In the genomic region with DNA sequence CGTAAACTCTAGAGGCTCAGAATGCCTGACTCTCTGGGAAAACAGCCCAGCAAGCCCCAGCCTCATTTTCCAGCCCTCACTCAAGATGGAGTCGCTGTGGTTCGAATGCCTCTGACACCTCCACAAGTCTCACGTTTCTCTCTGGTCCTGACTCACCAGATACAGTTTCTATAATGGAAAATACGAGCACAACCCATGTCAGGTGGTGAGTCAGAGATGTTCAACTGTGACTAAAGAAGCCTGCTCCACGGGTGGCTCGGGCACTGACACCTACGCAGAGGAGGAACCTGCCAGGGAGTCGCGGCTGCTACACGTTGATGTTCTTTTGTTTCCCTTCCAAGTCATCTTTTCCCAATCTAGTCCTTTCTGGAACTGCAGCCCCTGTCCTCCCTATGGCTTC, we compare ENCODE assay signal across 1 cellular context.
TF ChIP-seq lines count a peak whose summit lies in the region.

No MANE protein-coding gene starts in this region.

TF ChIP-seq in HepG2, 621 proteins besides CTCF, POLR2A, EP300 and RAD21 (continued from another document):
- TF ChIP-seq, protein P1, sequence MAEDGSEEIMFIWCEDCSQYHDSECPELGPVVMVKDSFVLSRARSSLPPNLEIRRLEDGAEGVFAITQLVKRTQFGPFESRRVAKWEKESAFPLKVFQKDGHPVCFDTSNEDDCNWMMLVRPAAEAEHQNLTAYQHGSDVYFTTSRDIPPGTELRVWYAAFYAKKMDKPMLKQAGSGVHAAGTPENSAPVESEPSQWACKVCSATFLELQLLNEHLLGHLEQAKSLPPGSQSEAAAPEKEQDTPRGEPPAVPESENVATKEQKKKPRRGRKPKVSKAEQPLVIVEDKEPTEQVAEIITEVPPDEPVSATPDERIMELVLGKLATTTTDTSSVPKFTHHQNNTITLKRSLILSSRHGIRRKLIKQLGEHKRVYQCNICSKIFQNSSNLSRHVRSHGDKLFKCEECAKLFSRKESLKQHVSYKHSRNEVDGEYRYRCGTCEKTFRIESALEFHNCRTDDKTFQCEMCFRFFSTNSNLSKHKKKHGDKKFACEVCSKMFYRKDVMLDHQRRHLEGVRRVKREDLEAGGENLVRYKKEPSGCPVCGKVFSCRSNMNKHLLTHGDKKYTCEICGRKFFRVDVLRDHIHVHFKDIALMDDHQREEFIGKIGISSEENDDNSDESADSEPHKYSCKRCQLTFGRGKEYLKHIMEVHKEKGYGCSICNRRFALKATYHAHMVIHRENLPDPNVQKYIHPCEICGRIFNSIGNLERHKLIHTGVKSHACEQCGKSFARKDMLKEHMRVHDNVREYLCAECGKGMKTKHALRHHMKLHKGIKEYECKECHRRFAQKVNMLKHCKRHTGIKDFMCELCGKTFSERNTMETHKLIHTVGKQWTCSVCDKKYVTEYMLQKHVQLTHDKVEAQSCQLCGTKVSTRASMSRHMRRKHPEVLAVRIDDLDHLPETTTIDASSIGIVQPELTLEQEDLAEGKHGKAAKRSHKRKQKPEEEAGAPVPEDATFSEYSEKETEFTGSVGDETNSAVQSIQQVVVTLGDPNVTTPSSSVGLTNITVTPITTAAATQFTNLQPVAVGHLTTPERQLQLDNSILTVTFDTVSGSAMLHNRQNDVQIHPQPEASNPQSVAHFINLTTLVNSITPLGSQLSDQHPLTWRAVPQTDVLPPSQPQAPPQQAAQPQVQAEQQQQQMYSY (CRISPR knock-in tag; IDR thresholded peaks at IDR 0.05), result no peak
- no peak for TF ChIP-seq ZNF788 (CRISPR knock-in tag; IDR thresholded peaks at IDR 0.05; ENCODE audit: borderline replicate concordance)
- no peak for TF ChIP-seq MAF1 (CRISPR knock-in tag; IDR thresholded peaks at IDR 0.05; ENCODE audit: borderline replicate concordance)
- no peak for TF ChIP-seq SYNCRIP (IDR thresholded peaks at IDR 0.05; ENCODE audit: insufficient read depth, low read depth, low read length)
- TF ChIP-seq SP1 (IDR thresholded peaks at IDR 0.05), result no peak
- TF ChIP-seq SP1 (CRISPR knock-in tag; IDR thresholded peaks at IDR 0.05), result no peak
- TF ChIP-seq ZNF350 (CRISPR knock-in tag; IDR thresholded peaks at IDR 0.05; ENCODE audit: borderline replicate concordance, low read depth), result no peak
- no peak for TF ChIP-seq PHF5A (CRISPR knock-in tag; IDR thresholded peaks at IDR 0.05; ENCODE audit: low read depth, unreplicated experiment)
- TF ChIP-seq, protein P2, sequence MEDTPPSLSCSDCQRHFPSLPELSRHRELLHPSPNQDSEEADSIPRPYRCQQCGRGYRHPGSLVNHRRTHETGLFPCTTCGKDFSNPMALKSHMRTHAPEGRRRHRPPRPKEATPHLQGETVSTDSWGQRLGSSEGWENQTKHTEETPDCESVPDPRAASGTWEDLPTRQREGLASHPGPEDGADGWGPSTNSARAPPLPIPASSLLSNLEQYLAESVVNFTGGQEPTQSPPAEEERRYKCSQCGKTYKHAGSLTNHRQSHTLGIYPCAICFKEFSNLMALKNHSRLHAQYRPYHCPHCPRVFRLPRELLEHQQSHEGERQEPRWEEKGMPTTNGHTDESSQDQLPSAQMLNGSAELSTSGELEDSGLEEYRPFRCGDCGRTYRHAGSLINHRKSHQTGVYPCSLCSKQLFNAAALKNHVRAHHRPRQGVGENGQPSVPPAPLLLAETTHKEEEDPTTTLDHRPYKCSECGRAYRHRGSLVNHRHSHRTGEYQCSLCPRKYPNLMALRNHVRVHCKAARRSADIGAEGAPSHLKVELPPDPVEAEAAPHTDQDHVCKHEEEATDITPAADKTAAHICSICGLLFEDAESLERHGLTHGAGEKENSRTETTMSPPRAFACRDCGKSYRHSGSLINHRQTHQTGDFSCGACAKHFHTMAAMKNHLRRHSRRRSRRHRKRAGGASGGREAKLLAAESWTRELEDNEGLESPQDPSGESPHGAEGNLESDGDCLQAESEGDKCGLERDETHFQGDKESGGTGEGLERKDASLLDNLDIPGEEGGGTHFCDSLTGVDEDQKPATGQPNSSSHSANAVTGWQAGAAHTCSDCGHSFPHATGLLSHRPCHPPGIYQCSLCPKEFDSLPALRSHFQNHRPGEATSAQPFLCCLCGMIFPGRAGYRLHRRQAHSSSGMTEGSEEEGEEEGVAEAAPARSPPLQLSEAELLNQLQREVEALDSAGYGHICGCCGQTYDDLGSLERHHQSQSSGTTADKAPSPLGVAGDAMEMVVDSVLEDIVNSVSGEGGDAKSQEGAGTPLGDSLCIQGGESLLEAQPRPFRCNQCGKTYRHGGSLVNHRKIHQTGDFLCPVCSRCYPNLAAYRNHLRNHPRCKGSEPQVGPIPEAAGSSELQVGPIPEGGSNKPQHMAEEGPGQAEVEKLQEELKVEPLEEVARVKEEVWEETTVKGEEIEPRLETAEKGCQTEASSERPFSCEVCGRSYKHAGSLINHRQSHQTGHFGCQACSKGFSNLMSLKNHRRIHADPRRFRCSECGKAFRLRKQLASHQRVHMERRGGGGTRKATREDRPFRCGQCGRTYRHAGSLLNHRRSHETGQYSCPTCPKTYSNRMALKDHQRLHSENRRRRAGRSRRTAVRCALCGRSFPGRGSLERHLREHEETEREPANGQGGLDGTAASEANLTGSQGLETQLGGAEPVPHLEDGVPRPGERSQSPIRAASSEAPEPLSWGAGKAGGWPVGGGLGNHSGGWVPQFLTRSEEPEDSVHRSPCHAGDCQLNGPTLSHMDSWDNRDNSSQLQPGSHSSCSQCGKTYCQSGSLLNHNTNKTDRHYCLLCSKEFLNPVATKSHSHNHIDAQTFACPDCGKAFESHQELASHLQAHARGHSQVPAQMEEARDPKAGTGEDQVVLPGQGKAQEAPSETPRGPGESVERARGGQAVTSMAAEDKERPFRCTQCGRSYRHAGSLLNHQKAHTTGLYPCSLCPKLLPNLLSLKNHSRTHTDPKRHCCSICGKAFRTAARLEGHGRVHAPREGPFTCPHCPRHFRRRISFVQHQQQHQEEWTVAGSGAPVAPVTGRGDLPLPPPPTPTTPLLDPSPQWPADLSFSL (CRISPR knock-in tag; IDR thresholded peaks at IDR 0.05), result no peak
- no peak for TF ChIP-seq DNMT1 (CRISPR knock-in tag; IDR thresholded peaks at IDR 0.05)
- TF ChIP-seq ZNF274 (CRISPR knock-in tag; IDR thresholded peaks at IDR 0.05), result no peak
